Comparison of ENCODE assay signal across 8 cellular contexts in the genomic region with DNA sequence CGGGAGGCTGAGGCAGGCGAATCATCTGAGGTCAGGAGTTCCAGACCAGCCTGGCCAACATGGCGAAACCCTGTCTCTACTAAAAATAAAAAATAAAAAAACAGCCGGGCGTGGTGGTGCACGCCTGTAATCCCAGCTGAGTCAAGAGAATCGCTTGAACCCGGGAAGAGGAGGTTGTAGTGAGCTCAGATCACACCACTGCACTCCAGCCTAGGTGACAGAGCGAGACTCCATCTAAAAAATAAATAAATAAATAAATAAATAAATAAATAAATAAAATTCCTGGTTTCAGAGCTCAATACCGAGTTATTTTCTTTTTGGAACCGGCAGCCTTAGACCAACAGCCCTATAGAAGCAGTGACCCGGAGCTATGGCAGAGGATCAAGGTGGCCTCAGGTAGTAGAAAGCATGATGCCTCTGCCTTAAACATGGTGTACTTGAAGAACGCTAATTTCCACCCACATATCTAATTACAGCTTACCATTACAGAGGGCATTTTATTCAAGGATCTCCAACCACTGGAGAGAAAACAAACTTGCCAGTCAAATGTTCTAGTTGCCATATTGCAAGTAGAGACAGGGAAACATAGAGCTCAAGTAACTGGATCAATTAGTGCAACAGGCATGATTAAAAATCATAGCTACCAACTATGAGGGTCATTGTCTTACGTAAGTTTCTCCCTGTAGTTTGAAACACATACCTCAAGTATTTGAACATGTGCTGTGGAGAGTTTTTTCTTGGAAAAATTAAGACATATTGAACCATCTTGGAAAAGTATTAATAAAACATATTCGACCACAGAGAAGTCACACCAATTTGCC. TPM values are rescaled to one million over a fixed set of nuclear protein-coding genes. Genes with fewer than 3 reads are reported as not detected.
DNase-seq lines count a peak whose midpoint lies in the region; ATAC-seq and TF ChIP-seq lines count a peak whose summit lies in the region.

No MANE protein-coding gene starts in this region.

- H3K9me3 Mint-ChIP-seq in activated CD4-positive, alpha-beta T cell treated with anti-CD3 and anti-CD28 coated beads for 36 hours (ENCODE audit: low read depth): no peaks in the 10 kb centered on the region

- H3K27me3 ChIP-seq in heart left ventricle (peaks cover 0 to 6% (median 0%) of the 10 kb centered on the region in 9 donors), body of pancreas (no peaks in the 10 kb centered on the region)

- peak overlapping the region in 2 of 12 donors; percentile 9 to 92 for H3K4me3 ChIP-seq in heart left ventricle
- no peak overlapping the region for H3K4me3 ChIP-seq in body of pancreas
- no peak overlapping the region for H3K4me3 ChIP-seq in mesodermal cell (ENCODE audit: extremely low read depth, insufficient read depth, low read length, poor library complexity, severe bottlenecking)
- H3K4me3 ChIP-seq in urinary bladder (ENCODE audit: low read depth, low read length): no peak overlapping the region

- intact Hi-C loops in heart left ventricle (cut with DNase I): loop anchor here (5.0 to 10.0 kb wide), 18 partner anchors 37 to 180 kb away; no protein-coding TSS in a partner anchor
- intact Hi-C loops in Right ventricle myocardium superior (cut with DNase I): loop anchor here (5.0 to 10.0 kb wide), 2 partner anchors 112 to 170 kb away; no protein-coding TSS in a partner anchor
- intact Hi-C loops in body of pancreas (cut with DNase I): loop anchor here (10.0 kb wide), 1 partner anchor 110 kb away; no protein-coding TSS in a partner anchor
- intact Hi-C loops in activated CD4-positive, alpha-beta T cell treated with anti-CD3 and anti-CD28 coated beads for 36 hours (cut with DNase I, micrococcal nuclease): loop anchor here (2.0 to 10.0 kb wide), 3 partner anchors 180 to 320 kb away; no protein-coding TSS in a partner anchor

- TF ChIP-seq CTCF in heart left ventricle (IDR thresholded peaks at IDR 0.05): no peak
- TF ChIP-seq CTCF in body of pancreas (IDR thresholded peaks at IDR 0.05): no peak

- no peak overlapping the region for H3K27ac Mint-ChIP-seq in activated CD4-positive, alpha-beta T cell treated with anti-CD3 and anti-CD28 coated beads for 36 hours

- no peak overlapping the region for H3K4me3 Mint-ChIP-seq in activated CD4-positive, alpha-beta T cell treated with anti-CD3 and anti-CD28 coated beads for 36 hours

- H3K4me1 Mint-ChIP-seq in activated CD4-positive, alpha-beta T cell treated with anti-CD3 and anti-CD28 coated beads for 36 hours: peaks cover 12% of the 10 kb centered on the region

- POLR2A ChIA-PET in activated CD4-positive, alpha-beta T cell treated with anti-CD3 and anti-CD28 coated beads for 36 hours (lab: Charles Lee): interaction anchor here (0.7 kb wide), 1 partner anchor 182 kb away, joined by 3 read pairs; no protein-coding TSS in a partner anchor

- H3K27ac ChIP-seq in heart left ventricle (peak overlapping the region in 11 of 12 donors; percentile 5 to 100 (median 96)), body of pancreas (peak overlapping the region; percentile 45 to 97 (median 94)), mesodermal cell (ENCODE audit: low read depth, low read length, severe bottlenecking) (peak overlapping the region; percentile 88), urinary bladder (ENCODE audit: low read depth) (peak overlapping the region; percentile 10)

- CTCF ChIA-PET in activated CD4-positive, alpha-beta T cell treated with anti-CD3 and anti-CD28 coated beads for 36 hours (lab: Charles Lee): interaction anchor here (0.6 to 1.7 kb wide), 7 partner anchors 10 to 257 kb away, joined by 3 to 7 read pairs (median 3); a partner anchor contains a TSS

- no peak for DNase-seq in heart left ventricle
- DNase-seq in Right ventricle myocardium superior: no peak
- DNase-seq in body of pancreas: no peak
- no peak for DNase-seq in GM19240 (ENCODE audit: insufficient read length, low spot score)
- DNase-seq in activated CD4-positive, alpha-beta T cell treated with anti-CD3 and anti-CD28 coated beads for 36 hours: no peak

- TF ChIP-seq POLR2A in heart left ventricle (IDR thresholded peaks at IDR 0.05): no peak
- TF ChIP-seq POLR2A in body of pancreas (IDR thresholded peaks at IDR 0.05): no peak

- no peaks in the 10 kb centered on the region for H3K36me3 Mint-ChIP-seq in activated CD4-positive, alpha-beta T cell treated with anti-CD3 and anti-CD28 coated beads for 36 hours (ENCODE audit: low read depth)

- H3K9me3 ChIP-seq in heart left ventricle (no peaks in the 10 kb centered on the region), body of pancreas (no peaks in the 10 kb centered on the region), mesodermal cell (ENCODE audit: control insufficient read depth, low read length) (no peaks in the 10 kb centered on the region)

- H3K4me1 ChIP-seq in heart left ventricle (peaks cover 0 to 49% (median 19%) of the 10 kb centered on the region in 12 donors), body of pancreas (peaks cover 22% of the 10 kb centered on the region), mesodermal cell (ENCODE audit: control insufficient read depth, insufficient read depth, low read length, poor library complexity, severe bottlenecking) (peaks cover 36% of the 10 kb centered on the region), urinary bladder (ENCODE audit: insufficient read depth) (no peaks in the 10 kb centered on the region)

- 84 to 90% (median 87%) methylated on average over 15 of the region's 15 CpGs for WGBS in heart left ventricle, 4 donors
- 84 to 86% methylated on average over 15 of the region's 15 CpGs for WGBS in body of pancreas, 2 donors
- 82 to 98% methylated on average over 3 to 8 of the region's 15 CpGs for WGBS in mesodermal cell (ENCODE audit: insufficient coverage in 2 of 2), 2 experiments
- 67% methylated on average over 15 of the region's 15 CpGs for WGBS in urinary bladder

- H3K36me3 ChIP-seq in heart left ventricle (no peaks in the 10 kb centered on the region), body of pancreas (replicated peaks in 1 of 2; ENCODE audit: insufficient read depth in 1 of 2, low read depth in 2 of 2) (no peaks in the 10 kb centered on the region), mesodermal cell (ENCODE audit: control insufficient read depth, insufficient read depth, low read length) (peaks cover under 1% of the 10 kb centered on the region), urinary bladder (ENCODE audit: insufficient read depth) (no peaks in the 10 kb centered on the region)

- ATAC-seq in heart left ventricle: no peak
- no peak for ATAC-seq in Right ventricle myocardium superior (ENCODE audit: poor library complexity)
- ATAC-seq in body of pancreas: no peak
- no peak for ATAC-seq in activated CD4-positive, alpha-beta T cell treated with anti-CD3 and anti-CD28 coated beads for 36 hours
- ATAC-seq in activated CD4-positive, CD25-positive, alpha-beta regulatory T cell treated with anti-CD3 and anti-CD28 coated beads, Interleukin-2, amount 50 U/mL, for 24 hours: no peak

- H3K27me3 Mint-ChIP-seq in activated CD4-positive, alpha-beta T cell treated with anti-CD3 and anti-CD28 coated beads for 36 hours: peaks cover 29% of the 10 kb centered on the region

RNA-seq across cellular contexts. Expression of a gene that starts 2.0 kb away (rescaled TPM):
- total RNA-seq in heart left ventricle: 100 to 1,000 TPM in 4 of 9 donors, 10 to 100 TPM in 5; 54.3 to 183 (median 97.6) TPM
- 10 to 100 TPM; 17.0 to 41.5 TPM for polyA plus RNA-seq in heart left ventricle
- 70.4 TPM for total RNA-seq in Right ventricle myocardium superior
- total RNA-seq in body of pancreas: 10 to 100 TPM; 21.1 to 28.8 TPM
- polyA plus RNA-seq in mesodermal cell (2013, experiment 1 of 2): 106 TPM
- 125 TPM for polyA plus RNA-seq in mesodermal cell (2013, experiment 2 of 2)
- total RNA-seq in urinary bladder: 229 TPM
- 58.9 TPM for polyA plus RNA-seq in urinary bladder
- under 1 TPM; 0.62 to 0.81 TPM for total RNA-seq in activated CD4-positive, alpha-beta T cell treated with anti-CD3 and anti-CD28 coated beads for 36 hours

Comparison
In these comparisons a context has a peak if more than half of its experiments do, and no peak if none do; other contexts are left out.
1. H3K27ac ChIP-seq: peak in every context shown above with its lines; median percentile 96 in heart left ventricle; 94 in body of pancreas; 88 in mesodermal cell; 10 in urinary bladder.
2. RNA of a gene that starts 2.0 kb away (total RNA-seq): 229 TPM in urinary bladder (single experiment), 54.3 to 183 TPM in heart left ventricle, 70.4 TPM in Right ventricle myocardium superior (single experiment) and 21.1 to 28.8 TPM in body of pancreas; 0.62 to 0.81 TPM in activated CD4-positive, alpha-beta T cell treated with anti-CD3 and anti-CD28 coated beads for 36 hours; every median in the first group is over 10 times any median in the second.